ENCODE assay signal across 18 cellular contexts in the genomic region with DNA sequence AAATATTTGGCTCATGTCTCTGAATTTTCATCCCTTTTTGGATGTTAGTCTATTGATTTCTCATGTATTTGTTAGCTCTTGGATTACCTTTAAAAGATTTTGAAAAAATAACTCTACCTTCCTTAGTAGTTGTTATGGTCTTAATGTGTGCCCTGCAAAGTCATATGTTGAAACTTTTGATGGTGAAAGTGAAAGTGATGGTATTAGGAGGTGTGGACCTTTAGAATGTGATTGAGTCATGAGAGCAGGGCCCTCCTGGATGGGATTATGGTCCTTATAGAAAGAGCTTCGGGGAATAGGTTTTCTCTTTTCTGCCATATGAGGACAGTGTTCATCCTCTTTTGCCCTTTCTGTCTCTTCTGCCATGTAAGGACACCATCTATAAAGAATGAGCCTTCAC. TPM values are rescaled to one million over a fixed set of nuclear protein-coding genes. Genes with fewer than 3 reads are reported as not detected.
DNase-seq lines count a peak whose midpoint lies in the region; ATAC-seq and TF ChIP-seq lines count a peak whose summit lies in the region.
"Had no signal": no experiment of that assay in that cellular context is flagged by ENCODE, and none has a peak within 500 bp of the region (broad histone marks: within the 10 kb centered on the region; RNA-seq: fewer than 3 reads in every experiment).

No MANE protein-coding gene starts in this region.

- no peak overlapping the region for H3K4me3 ChIP-seq in heart right ventricle
- H3K4me3 ChIP-seq: GM23248 had no signal

- intact Hi-C loops in heart right ventricle (cut with DNase I) = no loop called here

- no peaks in the 10 kb centered on the region for H3K27me3 ChIP-seq in heart right ventricle

- WGBS in heart right ventricle, 2 donors = 83 to 88% methylated on average over 1 of the region's 1 CpG

- H3K4me1 ChIP-seq in heart right ventricle = no peaks in the 10 kb centered on the region

- no peak overlapping the region for H3K27ac ChIP-seq in heart right ventricle
- H3K27ac ChIP-seq: GM23248 had no signal

- ATAC-seq in GM18868 (IDR thresholded peaks at IDR 0.05; ENCODE audit: unreplicated experiment) (peak; percentile 50), GM21717 (IDR thresholded peaks at IDR 0.05; ENCODE audit: unreplicated experiment) (peak; percentile 55), HG03342 (IDR thresholded peaks at IDR 0.05; ENCODE audit: unreplicated experiment) (peak; percentile 53), heart right ventricle (no peak)

- no peak for DNase-seq in NCI-H446 treated with DMSO at 0.1 percent for 48 hours (lab: John Stamatoyannopoulos, UW)
- DNase-seq in activated naive CD4-positive, alpha-beta T cell (lab: John Stamatoyannopoulos, UW) = no peak
- DNase-seq in heart right ventricle = no peak
- DNase-seq: C1 segment of cervical spinal cord; Calu3; CD4-positive, alpha-beta memory T cell; COR-L47; DMS79; EL; GDM1; GM23248; H7; HCEC 1CT had no signal

- no peaks in the 10 kb centered on the region for H3K36me3 ChIP-seq in heart right ventricle

- H3K9me3 ChIP-seq in heart right ventricle = peaks cover 0 to 20% (median 6%) of the 10 kb centered on the region in 11 donors

- no peak for TF ChIP-seq CTCF in heart right ventricle (IDR thresholded peaks at IDR 0.05)

RNA-seq across cellular contexts. Expression of a gene that starts 33.6 kb away (rescaled TPM):
- 10 to 100 TPM in 8 of 10 donors, 1 to 10 TPM in 2; 6.5 to 15.1 (median 10.6) TPM for total RNA-seq in heart right ventricle
- 1 to 10 TPM; 2.2 to 6.1 TPM for polyA plus RNA-seq in heart right ventricle
- total RNA-seq: A172; Calu3; CD4-positive, alpha-beta memory T cell; GM23248 had no signal
- polyA plus RNA-seq: BJ; CD4-positive, alpha-beta memory T cell; GM23248 had no signal

Comparison
In these comparisons a context has a peak if more than half of its experiments do, and no peak if none do; other contexts are left out.
1. ATAC-seq: peak in GM18868 (single experiment), GM21717 (single experiment) and HG03342 (single experiment); none in heart right ventricle (0 of 8).